ENCODE assay signal across 1 cellular context in the genomic region with DNA sequence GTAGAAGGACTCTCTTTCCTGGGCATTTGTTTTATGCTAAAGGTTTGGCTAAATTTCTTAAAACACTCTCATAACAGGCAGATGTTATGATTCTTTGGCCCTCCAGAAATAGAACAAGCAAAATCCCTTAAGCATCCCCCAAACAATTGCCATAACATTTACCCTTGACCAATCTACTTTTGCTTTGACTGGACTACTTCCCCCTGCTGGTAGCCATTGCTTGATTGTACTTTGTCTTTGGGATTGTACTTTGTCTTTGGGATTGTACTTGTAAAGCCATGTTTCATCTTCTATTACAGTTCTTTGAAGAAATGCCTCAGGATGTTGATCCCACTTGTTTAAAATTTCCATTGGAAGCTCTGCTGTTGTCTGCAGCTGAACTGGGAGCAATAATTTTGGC.
TF ChIP-seq lines count a peak whose summit lies in the region.

No MANE protein-coding gene starts in this region.

TF ChIP-seq in K562, 482 proteins besides CTCF, POLR2A, EP300 and RAD21:
- TF ChIP-seq, protein P1, sequence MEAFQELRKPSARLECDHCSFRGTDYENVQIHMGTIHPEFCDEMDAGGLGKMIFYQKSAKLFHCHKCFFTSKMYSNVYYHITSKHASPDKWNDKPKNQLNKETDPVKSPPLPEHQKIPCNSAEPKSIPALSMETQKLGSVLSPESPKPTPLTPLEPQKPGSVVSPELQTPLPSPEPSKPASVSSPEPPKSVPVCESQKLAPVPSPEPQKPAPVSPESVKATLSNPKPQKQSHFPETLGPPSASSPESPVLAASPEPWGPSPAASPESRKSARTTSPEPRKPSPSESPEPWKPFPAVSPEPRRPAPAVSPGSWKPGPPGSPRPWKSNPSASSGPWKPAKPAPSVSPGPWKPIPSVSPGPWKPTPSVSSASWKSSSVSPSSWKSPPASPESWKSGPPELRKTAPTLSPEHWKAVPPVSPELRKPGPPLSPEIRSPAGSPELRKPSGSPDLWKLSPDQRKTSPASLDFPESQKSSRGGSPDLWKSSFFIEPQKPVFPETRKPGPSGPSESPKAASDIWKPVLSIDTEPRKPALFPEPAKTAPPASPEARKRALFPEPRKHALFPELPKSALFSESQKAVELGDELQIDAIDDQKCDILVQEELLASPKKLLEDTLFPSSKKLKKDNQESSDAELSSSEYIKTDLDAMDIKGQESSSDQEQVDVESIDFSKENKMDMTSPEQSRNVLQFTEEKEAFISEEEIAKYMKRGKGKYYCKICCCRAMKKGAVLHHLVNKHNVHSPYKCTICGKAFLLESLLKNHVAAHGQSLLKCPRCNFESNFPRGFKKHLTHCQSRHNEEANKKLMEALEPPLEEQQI (IDR thresholded peaks at IDR 0.05) = peak; percentile 66; the same call in 1 of the 2 replicates
- no peak for TF ChIP-seq RFX5 (IDR thresholded peaks at IDR 0.05; ENCODE audit: low read depth, low read length)
